20 cellular contexts compared by ENCODE assay signal in the genomic region with DNA sequence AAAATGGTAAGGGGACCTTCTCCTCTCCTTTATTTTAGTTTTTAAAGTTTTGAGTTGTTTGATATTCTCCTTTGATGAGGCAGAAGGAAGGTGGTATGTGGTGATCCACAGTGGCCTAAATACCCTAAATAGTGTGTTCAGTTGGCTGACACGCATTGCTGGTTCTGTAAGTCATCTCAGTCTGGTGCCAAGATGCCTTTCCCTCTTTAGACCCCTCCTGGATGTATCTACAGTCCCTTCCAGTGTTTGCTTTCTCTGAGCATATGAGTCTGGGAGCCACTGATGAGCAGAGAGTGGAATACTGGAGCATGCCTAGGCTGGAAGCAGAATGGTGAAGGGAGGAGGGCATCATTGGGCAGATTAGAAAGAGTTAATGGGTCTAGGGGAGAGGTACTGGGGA.
A peak's percentile ranks its signal among the peaks of the same experiment; 100 is the strongest.
DNase-seq lines count a peak whose midpoint lies in the region; ATAC-seq and TF ChIP-seq lines count a peak whose summit lies in the region.
"Had no signal": no experiment of that assay in that cellular context is flagged by ENCODE, and none has a peak within 500 bp of the region (broad histone marks: within the 10 kb centered on the region; RNA-seq: fewer than 3 reads in every experiment).

No MANE protein-coding gene starts in this region.

- CTCF ChIA-PET in Calu3 (lab: Charles Lee): interaction anchor here (0.6 to 15.3 kb wide), 7 partner anchors 12 to 222 kb away, joined by 3 to 382 read pairs (median 5); no protein-coding TSS in a partner anchor

- H3K4me2 ChIP-seq in BLaER1: peak overlapping the region; percentile 66

- H3K9me3 ChIP-seq in BLaER1: no peaks in the 10 kb centered on the region
- H3K9me3 ChIP-seq: Caco-2, HAP-1 had no signal

- H3K27ac Mint-ChIP-seq in Calu3 (ENCODE audit: unreplicated experiment) (peak overlapping the region; percentile 3), type B pancreatic cell (no peak overlapping the region)
- peak overlapping the region; percentile 20 for H3K27ac Mint-ChIP-seq in stimulated activated naive B cell treated with anti-CD40 and anti-IgM and Interleukin-4, amounts not matched to agents 10 μg/mL and 1 μg/mL and 100 μg/mL, for 72 hours
- H3K27ac Mint-ChIP-seq: CD4-positive, alpha-beta T cell had no signal

- H3K4me1 Mint-ChIP-seq in Calu3 (ENCODE audit: low read depth, unreplicated experiment): peaks cover 20% of the 10 kb centered on the region
- peaks cover 11 to 25% of the 10 kb centered on the region in 2 donors for H3K4me1 Mint-ChIP-seq in stimulated activated naive B cell treated with anti-CD40 and anti-IgM and Interleukin-4, amounts not matched to agents 10 μg/mL and 1 μg/mL and 100 μg/mL, for 72 hours
- peaks cover 1% of the 10 kb centered on the region for H3K4me1 Mint-ChIP-seq in type B pancreatic cell (ENCODE audit: unreplicated experiment)

- H3K36me3 ChIP-seq in BLaER1: peaks cover 47% of the 10 kb centered on the region

- DNase-seq in Calu3: no peak
- peak; percentile 33 for DNase-seq in islet precursor cell
- DNase-seq in stimulated activated naive B cell treated with anti-CD40 and anti-IgM and Interleukin-4, amounts not matched to agents 10 μg/mL and 1 μg/mL and 100 μg/mL, for 72 hours: no peak
- DNase-seq in DMS53 treated with DMSO at 0.1 percent for 48 hours (lab: John Stamatoyannopoulos, UW; ENCODE audit: unreplicated experiment): no peak
- DNase-seq in cerebellar nuclear complex (lab: John Stamatoyannopoulos, UW): no peak
- no peak for DNase-seq in type B pancreatic cell (ENCODE audit: extremely low spot score, unreplicated experiment)
- DNase-seq: 8988T; C1 segment of cervical spinal cord; CD4-positive, alpha-beta T cell; DMS153; DMS79 treated with DMSO at 0.1 percent for 48 hours; EL; GM23248; IMR-90 had no signal

- H3K27me3 Mint-ChIP-seq in Calu3 (ENCODE audit: unreplicated experiment) (no peaks in the 10 kb centered on the region), type B pancreatic cell (no peaks in the 10 kb centered on the region)
- H3K27me3 Mint-ChIP-seq in stimulated activated naive B cell treated with anti-CD40 and anti-IgM and Interleukin-4, amounts not matched to agents 10 μg/mL and 1 μg/mL and 100 μg/mL, for 72 hours: no peaks in the 10 kb centered on the region
- H3K27me3 Mint-ChIP-seq: CD4-positive, alpha-beta T cell had no signal

- intact Hi-C loops in Calu3 (cut with micrococcal nuclease; ENCODE audit: unreplicated experiment): loop anchor here (1.0 kb wide), 2 partner anchors 16 to 80 kb away; no protein-coding TSS in a partner anchor

- no peak overlapping the region for H3K4me3 Mint-ChIP-seq in Calu3 (ENCODE audit: low read depth, unreplicated experiment)
- H3K4me3 Mint-ChIP-seq in stimulated activated naive B cell treated with anti-CD40 and anti-IgM and Interleukin-4, amounts not matched to agents 10 μg/mL and 1 μg/mL and 100 μg/mL, for 72 hours: no peak overlapping the region
- no peak overlapping the region for H3K4me3 Mint-ChIP-seq in type B pancreatic cell
- H3K4me3 Mint-ChIP-seq: CD4-positive, alpha-beta T cell had no signal

- no peak for ATAC-seq in stimulated activated naive B cell treated with anti-CD40 and anti-IgM and Interleukin-4, amounts not matched to agents 10 μg/mL and 1 μg/mL and 100 μg/mL, for 72 hours (replicated peaks)
- ATAC-seq: GM12878, K562 had no signal

- no peak overlapping the region for H3K27ac ChIP-seq in BLaER1
- H3K27ac ChIP-seq: GM23248, HL-60 had no signal

- peaks cover 38% of the 10 kb centered on the region for H3K4me1 ChIP-seq in BLaER1
- H3K4me1 ChIP-seq: HAP-1 had no signal

- TF ChIP-seq CTCF in Calu3 (IDR thresholded peaks at IDR 0.05; ENCODE audit: unreplicated experiment) (no peak), type B pancreatic cell (conservative IDR thresholded peaks at IDR 0.05) (no peak)

- H3K36me3 Mint-ChIP-seq in Calu3 (ENCODE audit: insufficient read depth, unreplicated experiment) (peaks cover 33% of the 10 kb centered on the region), type B pancreatic cell (peaks cover 4% of the 10 kb centered on the region)
- H3K36me3 Mint-ChIP-seq in stimulated activated naive B cell treated with anti-CD40 and anti-IgM and Interleukin-4, amounts not matched to agents 10 μg/mL and 1 μg/mL and 100 μg/mL, for 72 hours: peaks cover 16 to 36% of the 10 kb centered on the region in 2 donors

- no peak overlapping the region for H3K9ac ChIP-seq in BLaER1
- H3K9ac ChIP-seq: GM23248 had no signal

- BruUV-seq in Calu3 (replicated peaks; lab: Mats Ljungman, UMichigan): no TSS peak

- H3K27me3 ChIP-seq in BLaER1: no peaks in the 10 kb centered on the region

- H3K4me3 ChIP-seq in BLaER1: no peak overlapping the region
- H3K4me3 ChIP-seq: GM12878, GM23248, HAP-1, K562 had no signal

- H4K20me1 ChIP-seq in BLaER1: peaks cover 7% of the 10 kb centered on the region

- H3K9me3 Mint-ChIP-seq in Calu3 (ENCODE audit: low read depth, unreplicated experiment) (no peaks in the 10 kb centered on the region), type B pancreatic cell (no peaks in the 10 kb centered on the region)
- H3K9me3 Mint-ChIP-seq in stimulated activated naive B cell treated with anti-CD40 and anti-IgM and Interleukin-4, amounts not matched to agents 10 μg/mL and 1 μg/mL and 100 μg/mL, for 72 hours: no peaks in the 10 kb centered on the region
- H3K9me3 Mint-ChIP-seq: CD4-positive, alpha-beta T cell had no signal
